Comparison of ENCODE assay signal across 1 cellular context in genomic region chr1:21327566-21328323, GRCh38.
TF ChIP-seq lines count a peak whose summit lies in the region.

No MANE protein-coding gene starts in this region.

TF ChIP-seq in K562, 482 proteins besides CTCF, POLR2A, EP300 and RAD21 (continued from another document):
- TF ChIP-seq, protein P1, sequence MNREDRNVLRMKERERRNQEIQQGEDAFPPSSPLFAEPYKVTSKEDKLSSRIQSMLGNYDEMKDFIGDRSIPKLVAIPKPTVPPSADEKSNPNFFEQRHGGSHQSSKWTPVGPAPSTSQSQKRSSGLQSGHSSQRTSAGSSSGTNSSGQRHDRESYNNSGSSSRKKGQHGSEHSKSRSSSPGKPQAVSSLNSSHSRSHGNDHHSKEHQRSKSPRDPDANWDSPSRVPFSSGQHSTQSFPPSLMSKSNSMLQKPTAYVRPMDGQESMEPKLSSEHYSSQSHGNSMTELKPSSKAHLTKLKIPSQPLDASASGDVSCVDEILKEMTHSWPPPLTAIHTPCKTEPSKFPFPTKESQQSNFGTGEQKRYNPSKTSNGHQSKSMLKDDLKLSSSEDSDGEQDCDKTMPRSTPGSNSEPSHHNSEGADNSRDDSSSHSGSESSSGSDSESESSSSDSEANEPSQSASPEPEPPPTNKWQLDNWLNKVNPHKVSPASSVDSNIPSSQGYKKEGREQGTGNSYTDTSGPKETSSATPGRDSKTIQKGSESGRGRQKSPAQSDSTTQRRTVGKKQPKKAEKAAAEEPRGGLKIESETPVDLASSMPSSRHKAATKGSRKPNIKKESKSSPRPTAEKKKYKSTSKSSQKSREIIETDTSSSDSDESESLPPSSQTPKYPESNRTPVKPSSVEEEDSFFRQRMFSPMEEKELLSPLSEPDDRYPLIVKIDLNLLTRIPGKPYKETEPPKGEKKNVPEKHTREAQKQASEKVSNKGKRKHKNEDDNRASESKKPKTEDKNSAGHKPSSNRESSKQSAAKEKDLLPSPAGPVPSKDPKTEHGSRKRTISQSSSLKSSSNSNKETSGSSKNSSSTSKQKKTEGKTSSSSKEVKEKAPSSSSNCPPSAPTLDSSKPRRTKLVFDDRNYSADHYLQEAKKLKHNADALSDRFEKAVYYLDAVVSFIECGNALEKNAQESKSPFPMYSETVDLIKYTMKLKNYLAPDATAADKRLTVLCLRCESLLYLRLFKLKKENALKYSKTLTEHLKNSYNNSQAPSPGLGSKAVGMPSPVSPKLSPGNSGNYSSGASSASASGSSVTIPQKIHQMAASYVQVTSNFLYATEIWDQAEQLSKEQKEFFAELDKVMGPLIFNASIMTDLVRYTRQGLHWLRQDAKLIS (CRISPR knock-in tag; IDR thresholded peaks at IDR 0.05) = no peak
- TF ChIP-seq CHD2 (IDR thresholded peaks at IDR 0.05; ENCODE audit: low read depth, low read length) (no peak), TBP (optimal IDR thresholded peaks at IDR 0.05; ENCODE audit: low read depth, low read length) (no peak), ZKSCAN1 (IDR thresholded peaks at IDR 0.05; ENCODE audit: low read depth, low read length) (no peak), RBM25 (IDR thresholded peaks at IDR 0.05; ENCODE audit: low read depth, low read length, severe bottlenecking) (peak; percentile 93), IRF2 (CRISPR knock-in tag; IDR thresholded peaks at IDR 0.05) (no peak), SREBF2 (CRISPR knock-in tag; IDR thresholded peaks at IDR 0.05) (no peak), TCF7L2 (IDR thresholded peaks at IDR 0.05; ENCODE audit: low read depth, low read length) (no peak), MCM2 (IDR thresholded peaks at IDR 0.05; ENCODE audit: low read depth) (no peak), ZNF3 (CRISPR knock-in tag; IDR thresholded peaks at IDR 0.05) (no peak), NCOR1 (IDR thresholded peaks at IDR 0.05) (no peak), ZNF282 (CRISPR knock-in tag; IDR thresholded peaks at IDR 0.05) (0 out of 2 replicates have a peak, but pooled peaks have one; percentile 37), FOXJ2 (tag; IDR thresholded peaks at IDR 0.05) (no peak)
